Comparison of ENCODE assay signal across 1 cellular context in the genomic region with DNA sequence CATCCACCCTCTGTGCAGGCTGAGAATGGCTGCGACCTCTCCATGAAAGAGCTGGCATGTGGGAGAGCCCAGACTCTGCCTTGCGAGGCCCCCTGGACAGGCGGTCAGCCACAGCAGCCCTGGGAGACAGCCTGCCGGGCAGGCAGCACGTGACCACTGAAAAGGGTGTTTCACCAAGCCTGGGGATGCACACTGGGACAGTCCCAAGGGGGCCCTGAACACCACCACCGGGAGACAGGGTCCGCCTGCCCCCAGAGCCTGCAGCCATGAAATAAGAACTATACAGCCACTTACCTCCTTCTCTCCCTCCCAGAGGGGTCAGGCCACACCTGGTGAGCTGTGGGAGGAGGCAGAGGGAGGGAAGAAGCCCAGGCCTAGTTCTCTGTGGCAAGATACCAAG.
TF ChIP-seq lines count a peak whose summit lies in the region.

No MANE protein-coding gene starts in this region.

TF ChIP-seq in HepG2, 621 proteins besides CTCF, POLR2A, EP300 and RAD21:
- TF ChIP-seq IRF2 (CRISPR knock-in tag; IDR thresholded peaks at IDR 0.05) (no peak), NRL (CRISPR knock-in tag; IDR thresholded peaks at IDR 0.05; ENCODE audit: borderline replicate concordance) (0 out of 2 replicates have a peak, but pooled peaks have one; percentile 48), SETDB1 (CRISPR knock-in tag; IDR thresholded peaks at IDR 0.05; ENCODE audit: borderline replicate concordance) (no peak), ZBED4 (CRISPR knock-in tag; IDR thresholded peaks at IDR 0.05; ENCODE audit: borderline replicate concordance) (no peak), ZNF407 (CRISPR knock-in tag; IDR thresholded peaks at IDR 0.05; ENCODE audit: not compliant biosample characterization) (no peak), WIZ (CRISPR knock-in tag; IDR thresholded peaks at IDR 0.05) (no peak), ZNF326 (CRISPR knock-in tag; IDR thresholded peaks at IDR 0.05; ENCODE audit: borderline replicate concordance) (no peak), MAFG (CRISPR knock-in tag; IDR thresholded peaks at IDR 0.05) (no peak), CBX1 (IDR thresholded peaks at IDR 0.05; ENCODE audit: low read depth) (no peak), BHLHE40 (IDR thresholded peaks at IDR 0.05; ENCODE audit: low read length) (0 out of 2 replicates have a peak, but pooled peaks have one; percentile 7), SIN3B (IDR thresholded peaks at IDR 0.05; ENCODE audit: low read length) (no peak), NR2F2 (IDR thresholded peaks at IDR 0.05; ENCODE audit: borderline replicate concordance, low read depth) (no peak), SRY (CRISPR knock-in tag; IDR thresholded peaks at IDR 0.05) (no peak)
- TF ChIP-seq, protein P1, sequence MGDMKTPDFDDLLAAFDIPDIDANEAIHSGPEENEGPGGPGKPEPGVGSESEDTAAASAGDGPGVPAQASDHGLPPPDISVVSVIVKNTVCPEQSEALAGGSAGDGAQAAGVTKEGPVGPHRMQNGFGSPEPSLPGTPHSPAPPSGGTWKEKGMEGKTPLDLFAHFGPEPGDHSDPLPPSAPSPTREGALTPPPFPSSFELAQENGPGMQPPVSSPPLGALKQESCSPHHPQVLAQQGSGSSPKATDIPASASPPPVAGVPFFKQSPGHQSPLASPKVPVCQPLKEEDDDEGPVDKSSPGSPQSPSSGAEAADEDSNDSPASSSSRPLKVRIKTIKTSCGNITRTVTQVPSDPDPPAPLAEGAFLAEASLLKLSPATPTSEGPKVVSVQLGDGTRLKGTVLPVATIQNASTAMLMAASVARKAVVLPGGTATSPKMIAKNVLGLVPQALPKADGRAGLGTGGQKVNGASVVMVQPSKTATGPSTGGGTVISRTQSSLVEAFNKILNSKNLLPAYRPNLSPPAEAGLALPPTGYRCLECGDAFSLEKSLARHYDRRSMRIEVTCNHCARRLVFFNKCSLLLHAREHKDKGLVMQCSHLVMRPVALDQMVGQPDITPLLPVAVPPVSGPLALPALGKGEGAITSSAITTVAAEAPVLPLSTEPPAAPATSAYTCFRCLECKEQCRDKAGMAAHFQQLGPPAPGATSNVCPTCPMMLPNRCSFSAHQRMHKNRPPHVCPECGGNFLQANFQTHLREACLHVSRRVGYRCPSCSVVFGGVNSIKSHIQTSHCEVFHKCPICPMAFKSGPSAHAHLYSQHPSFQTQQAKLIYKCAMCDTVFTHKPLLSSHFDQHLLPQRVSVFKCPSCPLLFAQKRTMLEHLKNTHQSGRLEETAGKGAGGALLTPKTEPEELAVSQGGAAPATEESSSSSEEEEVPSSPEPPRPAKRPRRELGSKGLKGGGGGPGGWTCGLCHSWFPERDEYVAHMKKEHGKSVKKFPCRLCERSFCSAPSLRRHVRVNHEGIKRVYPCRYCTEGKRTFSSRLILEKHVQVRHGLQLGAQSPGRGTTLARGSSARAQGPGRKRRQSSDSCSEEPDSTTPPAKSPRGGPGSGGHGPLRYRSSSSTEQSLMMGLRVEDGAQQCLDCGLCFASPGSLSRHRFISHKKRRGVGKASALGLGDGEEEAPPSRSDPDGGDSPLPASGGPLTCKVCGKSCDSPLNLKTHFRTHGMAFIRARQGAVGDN (CRISPR knock-in tag; IDR thresholded peaks at IDR 0.05) = peak; percentile 24; the same call in 1 of the 2 replicates
- TF ChIP-seq, protein P2, sequence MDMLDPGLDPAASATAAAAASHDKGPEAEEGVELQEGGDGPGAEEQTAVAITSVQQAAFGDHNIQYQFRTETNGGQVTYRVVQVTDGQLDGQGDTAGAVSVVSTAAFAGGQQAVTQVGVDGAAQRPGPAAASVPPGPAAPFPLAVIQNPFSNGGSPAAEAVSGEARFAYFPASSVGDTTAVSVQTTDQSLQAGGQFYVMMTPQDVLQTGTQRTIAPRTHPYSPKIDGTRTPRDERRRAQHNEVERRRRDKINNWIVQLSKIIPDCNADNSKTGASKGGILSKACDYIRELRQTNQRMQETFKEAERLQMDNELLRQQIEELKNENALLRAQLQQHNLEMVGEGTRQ (IDR thresholded peaks at IDR 0.05; ENCODE audit: low read depth, low read length) = no peak
- TF ChIP-seq, protein P2 (CRISPR knock-in tag; IDR thresholded peaks at IDR 0.05; ENCODE audit: borderline replicate concordance) = peak; percentile 50; the same call in 1 of the 2 replicates
- TF ChIP-seq, protein P3, sequence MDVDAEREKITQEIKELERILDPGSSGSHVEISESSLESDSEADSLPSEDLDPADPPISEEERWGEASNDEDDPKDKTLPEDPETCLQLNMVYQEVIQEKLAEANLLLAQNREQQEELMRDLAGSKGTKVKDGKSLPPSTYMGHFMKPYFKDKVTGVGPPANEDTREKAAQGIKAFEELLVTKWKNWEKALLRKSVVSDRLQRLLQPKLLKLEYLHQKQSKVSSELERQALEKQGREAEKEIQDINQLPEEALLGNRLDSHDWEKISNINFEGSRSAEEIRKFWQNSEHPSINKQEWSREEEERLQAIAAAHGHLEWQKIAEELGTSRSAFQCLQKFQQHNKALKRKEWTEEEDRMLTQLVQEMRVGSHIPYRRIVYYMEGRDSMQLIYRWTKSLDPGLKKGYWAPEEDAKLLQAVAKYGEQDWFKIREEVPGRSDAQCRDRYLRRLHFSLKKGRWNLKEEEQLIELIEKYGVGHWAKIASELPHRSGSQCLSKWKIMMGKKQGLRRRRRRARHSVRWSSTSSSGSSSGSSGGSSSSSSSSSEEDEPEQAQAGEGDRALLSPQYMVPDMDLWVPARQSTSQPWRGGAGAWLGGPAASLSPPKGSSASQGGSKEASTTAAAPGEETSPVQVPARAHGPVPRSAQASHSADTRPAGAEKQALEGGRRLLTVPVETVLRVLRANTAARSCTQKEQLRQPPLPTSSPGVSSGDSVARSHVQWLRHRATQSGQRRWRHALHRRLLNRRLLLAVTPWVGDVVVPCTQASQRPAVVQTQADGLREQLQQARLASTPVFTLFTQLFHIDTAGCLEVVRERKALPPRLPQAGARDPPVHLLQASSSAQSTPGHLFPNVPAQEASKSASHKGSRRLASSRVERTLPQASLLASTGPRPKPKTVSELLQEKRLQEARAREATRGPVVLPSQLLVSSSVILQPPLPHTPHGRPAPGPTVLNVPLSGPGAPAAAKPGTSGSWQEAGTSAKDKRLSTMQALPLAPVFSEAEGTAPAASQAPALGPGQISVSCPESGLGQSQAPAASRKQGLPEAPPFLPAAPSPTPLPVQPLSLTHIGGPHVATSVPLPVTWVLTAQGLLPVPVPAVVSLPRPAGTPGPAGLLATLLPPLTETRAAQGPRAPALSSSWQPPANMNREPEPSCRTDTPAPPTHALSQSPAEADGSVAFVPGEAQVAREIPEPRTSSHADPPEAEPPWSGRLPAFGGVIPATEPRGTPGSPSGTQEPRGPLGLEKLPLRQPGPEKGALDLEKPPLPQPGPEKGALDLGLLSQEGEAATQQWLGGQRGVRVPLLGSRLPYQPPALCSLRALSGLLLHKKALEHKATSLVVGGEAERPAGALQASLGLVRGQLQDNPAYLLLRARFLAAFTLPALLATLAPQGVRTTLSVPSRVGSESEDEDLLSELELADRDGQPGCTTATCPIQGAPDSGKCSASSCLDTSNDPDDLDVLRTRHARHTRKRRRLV (CRISPR knock-in tag; IDR thresholded peaks at IDR 0.05) = no peak
